7 cellular contexts compared by ENCODE assay signal in the genomic region with DNA sequence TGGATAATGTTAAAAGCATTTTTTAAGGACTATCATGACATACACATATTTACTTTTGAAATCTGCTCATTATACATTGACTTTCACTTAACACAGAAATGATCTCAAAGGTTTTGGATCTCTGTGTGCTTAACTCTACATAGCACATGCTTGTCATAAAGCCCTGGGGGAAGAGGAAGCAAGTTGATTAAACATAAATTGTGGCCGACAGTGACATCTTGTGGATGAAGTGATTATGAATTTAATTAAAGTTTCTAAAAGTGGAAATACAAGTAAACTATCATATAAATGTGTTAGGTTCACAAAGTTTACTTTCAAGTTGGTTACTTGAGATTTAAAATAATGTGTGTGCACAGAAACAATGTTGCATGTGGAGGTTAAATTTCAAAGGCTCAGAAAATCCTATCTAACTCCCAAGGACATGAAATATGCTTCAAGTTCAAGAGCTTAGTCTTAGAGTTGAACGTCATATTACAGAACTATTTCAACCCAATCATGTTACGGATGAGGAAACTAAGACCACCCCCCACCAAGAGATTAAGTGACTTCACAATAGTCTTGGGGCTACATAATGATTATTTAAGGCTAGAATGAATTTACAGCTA.
DNase-seq lines count a peak whose midpoint lies in the region; ATAC-seq and TF ChIP-seq lines count a peak whose summit lies in the region.

No MANE protein-coding gene starts in this region.

- no peaks in the 10 kb centered on the region for H3K9me3 ChIP-seq in left lung

- no peaks in the 10 kb centered on the region for H3K36me3 ChIP-seq in left lung

- H3K27ac ChIP-seq in left lung: no peak overlapping the region

- TF ChIP-seq CTCF in left lung (IDR thresholded peaks at IDR 0.05): peak in 1 of 2 donors; percentile 33

- peaks cover 0 to 5% of the 10 kb centered on the region in 2 donors for H3K27me3 ChIP-seq in left lung

- ATAC-seq in GM21526 (IDR thresholded peaks at IDR 0.05; ENCODE audit: low FRiP score, unreplicated experiment) (peak; percentile 61), left lung (peak; percentile 65), HG03342 (IDR thresholded peaks at IDR 0.05; ENCODE audit: unreplicated experiment) (no peak)

- H3K4me1 ChIP-seq in left lung: no peaks in the 10 kb centered on the region

- DNase-seq in DMS114 treated with DMSO at 0.1 percent for 48 hours (lab: John Stamatoyannopoulos, UW; ENCODE audit: unreplicated experiment): peak; percentile 56
- peak; percentile 10 for DNase-seq in NCI-H345 treated with DMSO at 0.1 percent for 48 hours (lab: John Stamatoyannopoulos, UW; ENCODE audit: unreplicated experiment)
- peak; percentile 22 for DNase-seq in brain pericyte (ENCODE audit: low read depth, low spot score)
- no peak for DNase-seq in left lung
- DNase-seq in COLO668 (lab: John Stamatoyannopoulos, UW; ENCODE audit: unreplicated experiment): no peak

- intact Hi-C loops in left lung (cut with DNase I): loop anchor here in 1 of 2 donors (10.0 kb wide), 1 partner anchor 1427 kb away; no protein-coding TSS in a partner anchor

- no peak overlapping the region for H3K4me3 ChIP-seq in left lung

Comparison
In these comparisons a context has a peak if more than half of its experiments do, and no peak if none do; other contexts are left out.
1. DNase-seq: peak in DMS114 treated with DMSO at 0.1 percent for 48 hours (single experiment), NCI-H345 treated with DMSO at 0.1 percent for 48 hours (single experiment) and brain pericyte (single experiment); none in left lung (0 of 2) and COLO668 (single experiment).